2 cellular contexts compared by ENCODE assay signal in genomic region chr19:13718733-13719132, GRCh38.
TF ChIP-seq lines count a peak whose summit lies in the region.

No MANE protein-coding gene starts in this region.

TF ChIP-seq in GM12878, 131 proteins besides CTCF, POLR2A, EP300 and RAD21:
- TF ChIP-seq ATF2 (IDR thresholded peaks at IDR 0.05; ENCODE audit: low read length) (no peak), BHLHE40 (IDR thresholded peaks at IDR 0.05; ENCODE audit: borderline replicate concordance in 1 of 2, low read depth in 2 of 2, low read length in 1 of 2) (no peak), CEBPZ (IDR thresholded peaks at IDR 0.05; ENCODE audit: low read depth, low read length) (no peak), E4F1 (IDR thresholded peaks at IDR 0.05; ENCODE audit: borderline replicate concordance, partially characterized antibody) (no peak), MYB (IDR thresholded peaks at IDR 0.05; ENCODE audit: borderline replicate concordance, low read depth, low read length) (no peak), FOS (IDR thresholded peaks at IDR 0.05; ENCODE audit: borderline replicate concordance, extremely low read depth, insufficient read length) (no peak), MEF2A (IDR thresholded peaks at IDR 0.05; ENCODE audit: insufficient read depth, low read depth, low read length) (no peak), TAF1 (IDR thresholded peaks at IDR 0.05; ENCODE audit: borderline replicate concordance, low read depth, low read length) (no peak), EZH2 (IDR thresholded peaks at IDR 0.05; ENCODE audit: borderline replicate concordance, control insufficient read depth, low read depth, low read length) (no peak), HCFC1 (IDR thresholded peaks at IDR 0.05; ENCODE audit: low read length) (no peak), ZBED1 (IDR thresholded peaks at IDR 0.05; ENCODE audit: borderline replicate concordance) (no peak), ATF7 (IDR thresholded peaks at IDR 0.05; ENCODE audit: low read depth) (no peak), KAT2A (conservative IDR thresholded peaks at IDR 0.05; ENCODE audit: control insufficient read depth, low read depth, low read length) (no peak)

TF ChIP-seq in HEK293T, 16 proteins besides CTCF, POLR2A, EP300 and RAD21:
- TF ChIP-seq HDGF (IDR thresholded peaks at IDR 0.05; ENCODE audit: borderline replicate concordance), result no peak
- no peak for TF ChIP-seq FOXM1 (IDR thresholded peaks at IDR 0.05; ENCODE audit: borderline replicate concordance)
- TF ChIP-seq L3MBTL2 (conservative IDR thresholded peaks at IDR 0.05), result no peak
- TF ChIP-seq BHLHE40 (IDR thresholded peaks at IDR 0.05; ENCODE audit: borderline replicate concordance), result no peak
- no peak for TF ChIP-seq SUZ12 (IDR thresholded peaks at IDR 0.05)
- TF ChIP-seq TARDBP (IDR thresholded peaks at IDR 0.05), result no peak
- TF ChIP-seq PKNOX1 (IDR thresholded peaks at IDR 0.05), result no peak
- no peak for TF ChIP-seq ARNT (IDR thresholded peaks at IDR 0.05)
- TF ChIP-seq NFRKB (IDR thresholded peaks at IDR 0.05), result no peak
- TF ChIP-seq CTBP1 (IDR thresholded peaks at IDR 0.05; ENCODE audit: borderline replicate concordance), result no peak
- no peak for TF ChIP-seq LEF1 (IDR thresholded peaks at IDR 0.05; ENCODE audit: borderline replicate concordance)
- no peak for TF ChIP-seq FOXA1 (IDR thresholded peaks at IDR 0.05)
- no peak for TF ChIP-seq FOXK2 (IDR thresholded peaks at IDR 0.05)
- TF ChIP-seq SP1 (IDR thresholded peaks at IDR 0.05), result no peak
- no peak for TF ChIP-seq ZNF384 (IDR thresholded peaks at IDR 0.05)
